ENCODE assay signal across 1 cellular context in the genomic region with DNA sequence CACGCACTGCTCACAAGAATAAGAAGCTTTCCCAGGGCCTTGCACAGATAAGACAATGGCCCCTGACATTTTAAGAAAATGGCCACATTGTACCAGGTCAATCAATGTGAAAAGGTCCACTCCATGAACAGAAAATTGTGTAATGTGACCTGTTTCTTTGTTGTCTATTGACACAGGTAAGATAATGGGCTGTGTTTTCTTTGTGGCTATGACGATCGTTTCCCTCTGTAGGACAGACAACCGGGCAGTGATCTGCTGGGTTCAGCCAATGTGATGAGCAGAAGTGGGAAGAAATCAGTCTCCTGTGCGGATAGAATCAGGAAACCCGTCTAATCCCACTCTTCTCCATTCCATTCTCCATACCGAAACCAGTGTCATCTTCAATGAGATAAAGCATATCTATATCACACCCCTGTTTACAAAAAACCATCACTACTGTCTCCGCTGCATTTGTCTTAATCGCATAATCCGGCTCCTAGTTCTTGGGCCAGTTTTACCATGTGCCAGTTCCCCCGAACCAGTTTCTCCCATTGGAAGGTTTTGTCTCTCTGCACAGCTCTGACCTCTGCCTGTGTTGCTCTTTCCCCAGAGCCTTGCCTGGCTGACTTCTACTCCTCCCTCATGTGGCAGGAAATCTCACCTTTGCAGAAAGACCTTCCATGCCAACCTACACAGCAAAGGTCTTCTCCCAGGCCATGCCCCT.
TF ChIP-seq lines count a peak whose summit lies in the region.

No MANE protein-coding gene starts in this region.

TF ChIP-seq in HepG2, 621 proteins besides CTCF, POLR2A, EP300 and RAD21 (continued from another document):
- TF ChIP-seq CERS6 (CRISPR knock-in tag; IDR thresholded peaks at IDR 0.05): no peak
- TF ChIP-seq MEIS1 (CRISPR knock-in tag; IDR thresholded peaks at IDR 0.05; ENCODE audit: borderline replicate concordance): no peak; the same call in 1 of the 2 replicates
- no peak for TF ChIP-seq U2AF2 (IDR thresholded peaks at IDR 0.05; ENCODE audit: low read depth, low read length)
- no peak for TF ChIP-seq ZSCAN30 (CRISPR knock-in tag; IDR thresholded peaks at IDR 0.05)
- TF ChIP-seq IRF9 (CRISPR knock-in tag; IDR thresholded peaks at IDR 0.05; ENCODE audit: borderline replicate concordance): 0 out of 2 replicates have a peak, but pooled peaks have one; percentile 29
- TF ChIP-seq SMC3 (IDR thresholded peaks at IDR 0.05; ENCODE audit: low read length): peak; percentile 25
- TF ChIP-seq RBM22 (optimal IDR thresholded peaks at IDR 0.05; ENCODE audit: low read length): no peak
- TF ChIP-seq ZNF652 (CRISPR knock-in tag; IDR thresholded peaks at IDR 0.05; ENCODE audit: borderline replicate concordance, low read depth): no peak
- TF ChIP-seq ARNTL (CRISPR knock-in tag; IDR thresholded peaks at IDR 0.05): peak; percentile 80
- no peak for TF ChIP-seq POLR2G (IDR thresholded peaks at IDR 0.05; ENCODE audit: low read depth, low read length)
- TF ChIP-seq, protein P1, sequence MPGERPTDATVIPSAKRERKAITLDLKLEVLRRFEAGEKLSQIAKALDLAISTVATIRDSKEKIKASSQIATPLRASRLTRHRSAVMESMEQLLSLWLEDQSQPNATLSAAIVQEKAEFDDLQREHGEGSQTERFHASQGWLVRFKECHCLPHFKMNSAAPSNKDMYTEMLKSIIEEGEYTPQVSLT (CRISPR knock-in tag; IDR thresholded peaks at IDR 0.05; ENCODE audit: borderline replicate concordance, low read depth): no peak
- TF ChIP-seq HNF1B (CRISPR knock-in tag; IDR thresholded peaks at IDR 0.05): peak; percentile 80
